Comparison of ENCODE assay signal across 9 cellular contexts in the genomic region with DNA sequence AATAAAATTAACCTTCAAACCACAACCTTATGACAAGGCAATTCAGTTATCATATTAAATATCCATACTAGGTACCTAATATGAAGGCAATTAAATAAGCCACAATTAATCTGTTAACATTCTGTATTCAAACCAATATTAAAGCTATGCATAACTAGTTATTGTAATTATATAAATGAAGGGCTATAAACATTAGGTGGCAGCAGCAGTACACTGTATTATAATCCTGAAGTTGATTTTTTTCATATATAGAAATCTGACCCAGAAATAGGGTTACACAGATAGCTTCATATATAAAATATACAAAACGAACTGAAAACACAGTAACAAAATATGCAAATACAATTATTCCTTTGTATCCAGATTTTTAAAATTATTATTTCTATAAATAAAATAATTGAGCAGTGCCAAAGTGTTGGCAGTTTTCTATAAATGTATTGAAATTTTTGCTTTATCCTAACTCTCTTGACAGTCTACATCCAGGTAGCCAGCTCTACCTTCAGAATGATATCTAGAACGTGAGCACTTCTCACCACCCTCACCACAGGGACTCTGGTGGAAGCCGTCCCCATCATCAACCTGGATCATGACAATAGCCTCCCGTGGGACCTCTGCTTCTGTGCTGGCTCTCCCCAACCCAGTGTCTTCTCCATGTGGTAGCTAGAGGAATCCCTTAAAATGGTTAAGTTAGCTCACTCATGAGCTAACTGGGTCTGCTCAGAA.
DNase-seq lines count a peak whose midpoint lies in the region; ATAC-seq and TF ChIP-seq lines count a peak whose summit lies in the region.
"Had no signal": no experiment of that assay in that cellular context is flagged by ENCODE, and none has a peak within 500 bp of the region (broad histone marks: within the 10 kb centered on the region; RNA-seq: fewer than 3 reads in every experiment).

No MANE protein-coding gene starts in this region.

- H3K9me3 Mint-ChIP-seq in MCF 10A (ENCODE audit: unreplicated experiment) = no peaks in the 10 kb centered on the region
- H3K9me3 Mint-ChIP-seq: brain had no signal

- BruUV-seq in MCF 10A (replicated peaks; lab: Mats Ljungman, UMichigan) (no TSS peak), mammary epithelial cell (replicated peaks; lab: Mats Ljungman, UMichigan) (no TSS peak)

- H3K4me1 ChIP-seq in mammary epithelial cell (ENCODE audit: insufficient read depth, low read length) = peaks cover 30% of the 10 kb centered on the region
- H3K4me1 ChIP-seq in tibial artery = peaks cover 0 to 94% (median 54%) of the 10 kb centered on the region in 4 donors

- dilution Hi-C loops in mammary epithelial cell (cut with HindIII; ENCODE audit: low sequenced_read_pairs) = no loop called here

- WGBS in mammary epithelial cell (ENCODE audit: low coverage, missing lambda C conversion rate) = 82% methylated on average over 4 of the region's 4 CpGs

- in situ Hi-C loops in mammary epithelial cell (cut with MboI; ENCODE audit: low sequenced_read_pairs in 2 of 2) = no loop called here

- no peak overlapping the region for H2AFZ ChIP-seq in mammary epithelial cell (ENCODE audit: low read depth, low read length)

- H3K4me2 ChIP-seq in mammary epithelial cell (ENCODE audit: insufficient read depth, low read depth, low read length) = no peak overlapping the region

- TF ChIP-seq CTCF in MCF 10A (IDR thresholded peaks at IDR 0.05; ENCODE audit: unreplicated experiment) (peak; percentile 23), mammary epithelial cell (conservative IDR thresholded peaks at IDR 0.05 in 1 of 2, IDR thresholded peaks at IDR 0.05 in 1 of 2; ENCODE audit: extremely low read depth in 1 of 2, insufficient read depth in 1 of 2, low read depth in 1 of 2, low read length in 2 of 2) (peak in 1 of 2 donors; percentile 23), fibroblast of pulmonary artery (IDR thresholded peaks at IDR 0.05; ENCODE audit: low read length, missing control alignments) (peak; percentile 23), tibial artery (IDR thresholded peaks at IDR 0.05) (peak in 1 of 2 experiments; percentile 19)

- H3K27ac ChIP-seq in mammary epithelial cell (ENCODE audit: insufficient read depth, low read depth, low read length) = no peak overlapping the region
- H3K27ac ChIP-seq in tibial artery = peak overlapping the region; percentile 37 to 42

- DNase-seq in MCF 10A (ENCODE audit: unreplicated experiment) (no peak), mammary epithelial cell (no peak), OCI-M1 (lab: John Stamatoyannopoulos, UW) (peak; percentile 61), fibroblast of pulmonary artery (ENCODE audit: low read depth) (no peak), tibial artery (no peak), pons (ENCODE audit: low spot score) (no peak), NCI-H774 (lab: John Stamatoyannopoulos, UW) (no peak)

- H3K36me3 ChIP-seq in mammary epithelial cell (ENCODE audit: insufficient read depth, low read length) = no peaks in the 10 kb centered on the region
- no peaks in the 10 kb centered on the region for H3K36me3 ChIP-seq in tibial artery

- H3K27me3 ChIP-seq in mammary epithelial cell (ENCODE audit: insufficient read depth, low read length) (no peaks in the 10 kb centered on the region), tibial artery (no peaks in the 10 kb centered on the region)

- intact Hi-C loops in MCF 10A (cut with micrococcal nuclease) = loop anchor here (1.0 to 10.0 kb wide), 6 partner anchors 74 to 566 kb away; partner anchors contain the start of gene MED13L
- intact Hi-C loops in mammary epithelial cell (cut with micrococcal nuclease) = loop anchor here (1.0 to 10.0 kb wide), 5 partner anchors 95 to 564 kb away; partner anchors contain the start of gene MED13L
- intact Hi-C loops in tibial artery (cut with DNase I; ENCODE audit: low total_unique reads) = no loop called here

- no peak overlapping the region for H3K4me3 Mint-ChIP-seq in MCF 10A (ENCODE audit: unreplicated experiment)

- H3K4me3 ChIP-seq in mammary epithelial cell (replicated peaks in 1 of 3; ENCODE audit: insufficient read depth in 1 of 3, low read depth in 2 of 3, low read length in 3 of 3) (no peak overlapping the region), fibroblast of pulmonary artery (replicated peaks; ENCODE audit: low read depth, low read length) (no peak overlapping the region), tibial artery (no peak overlapping the region)

- peaks cover 53% of the 10 kb centered on the region for H3K4me1 Mint-ChIP-seq in MCF 10A (ENCODE audit: insufficient read depth, unreplicated experiment)

- peak overlapping the region; percentile 6 for H3K27ac Mint-ChIP-seq in MCF 10A (ENCODE audit: low read depth, unreplicated experiment)

- H3K36me3 Mint-ChIP-seq in MCF 10A (ENCODE audit: insufficient read depth, unreplicated experiment) = no peaks in the 10 kb centered on the region
- H3K36me3 Mint-ChIP-seq: brain had no signal

- H3K9me3 ChIP-seq in mammary epithelial cell (replicated peaks; ENCODE audit: insufficient read depth, low read length) = no peaks in the 10 kb centered on the region
- no peaks in the 10 kb centered on the region for H3K9me3 ChIP-seq in tibial artery

- no peaks in the 10 kb centered on the region for H3K27me3 Mint-ChIP-seq in MCF 10A (ENCODE audit: insufficient read depth, unreplicated experiment)
- H3K27me3 Mint-ChIP-seq: brain had no signal

- H3K9ac ChIP-seq in mammary epithelial cell (ENCODE audit: insufficient read depth, low read length) = no peak overlapping the region

- no peak for ATAC-seq in GM21723 (IDR thresholded peaks at IDR 0.05; ENCODE audit: unreplicated experiment)

- POLR2A ChIA-PET in MCF 10A (lab: Yijun Ruan, JAX) = interaction anchor here (0.5 to 2.8 kb wide), 11 partner anchors 9 to 504 kb away, joined by 3 to 13 read pairs (median 4); no protein-coding TSS in a partner anchor

- H3K79me2 ChIP-seq in mammary epithelial cell (ENCODE audit: insufficient read depth, low read length) = peaks cover 96% of the 10 kb centered on the region

- no peaks in the 10 kb centered on the region for H4K20me1 ChIP-seq in mammary epithelial cell (ENCODE audit: insufficient read depth, low read length)

- CTCF ChIA-PET in MCF 10A (lab: Yijun Ruan, JAX) (interaction anchor here (0.6 to 4.1 kb wide), 25 partner anchors 8 to 1709 kb away, joined by 3 to 33 read pairs (median 3); no protein-coding TSS in a partner anchor), mammary epithelial cell (lab: Charles Lee; ENCODE audit: low non-redundant PET) (interaction anchor here (0.6 to 1.1 kb wide), 4 partner anchors 12 to 567 kb away, joined by 3 to 7 read pairs (median 3); no protein-coding TSS in a partner anchor)
